In the genomic region with DNA sequence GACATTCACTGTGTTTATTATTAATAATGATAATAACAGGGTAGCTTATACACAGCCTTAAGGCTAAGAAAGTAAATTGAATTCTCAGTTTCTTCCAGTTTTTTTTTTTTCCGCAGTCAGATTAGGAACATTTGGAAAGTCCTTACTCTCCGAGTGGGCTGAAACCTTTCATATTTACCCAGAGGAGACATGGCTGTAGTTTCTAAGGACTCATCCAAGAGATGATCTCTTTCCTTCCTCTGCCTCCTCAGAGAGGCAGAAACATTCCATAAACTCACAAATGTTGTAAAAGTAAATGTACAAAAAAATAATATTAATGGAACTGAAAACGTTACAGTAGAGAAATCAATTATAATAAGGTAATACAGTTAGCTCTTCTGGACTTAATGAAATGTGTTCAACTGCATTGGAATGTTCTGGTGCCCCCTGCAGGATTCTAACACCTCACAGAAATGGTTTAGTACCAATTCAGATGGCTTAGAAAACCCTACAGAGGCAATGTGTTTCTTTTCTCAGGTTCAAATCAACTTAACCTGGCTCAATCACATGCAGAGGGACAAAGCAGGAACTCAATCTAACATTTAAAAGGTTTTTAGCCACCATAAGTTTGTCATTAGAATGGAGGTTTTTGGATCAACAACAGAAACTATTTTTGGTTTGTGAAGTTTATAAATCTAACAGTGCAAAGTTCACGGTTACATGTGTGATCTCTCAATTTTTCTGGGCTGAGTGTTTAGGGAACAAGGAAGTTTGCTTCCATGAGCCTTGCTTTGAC, we compare ENCODE assay signal across 8 cellular contexts.
DNase-seq lines count a peak whose midpoint lies in the region; ATAC-seq, FAIRE-seq and TF ChIP-seq lines count a peak whose summit lies in the region.

No MANE protein-coding gene starts in this region.

- POLR2A ChIA-PET in GM10248 (lab: Yijun Ruan, JAX) (interaction anchor here (1.1 kb wide), 1 partner anchor 548 kb away, joined by 4 read pairs; no protein-coding TSS in a partner anchor), K562 (lab: Yijun Ruan, JAX) (interaction anchor here (1.0 to 1.5 kb wide), 3 partner anchors 13 to 59 kb away, joined by 3 read pairs; no protein-coding TSS in a partner anchor)

- ATAC-seq in GM21786 (IDR thresholded peaks at IDR 0.05; ENCODE audit: unreplicated experiment) (peak; percentile 83), K562 (peak; percentile 88)

- in situ Hi-C loops in K562 (cut with MboI) = loop anchor here (10.0 kb wide), 1 partner anchor 216 kb away; no protein-coding TSS in a partner anchor

- FAIRE-seq in K562 (lab: Jason Lieb, UNC) (peak; percentile 70), keratinocyte (lab: Jason Lieb, UNC) (peak; percentile 56)

- no peak for TF ChIP-seq POLR2A in K562 (conservative IDR thresholded peaks at IDR 0.05)

- H3K4me1 ChIP-seq in Loucy (ENCODE audit: insufficient read depth, low read length, poor library complexity, severe bottlenecking) = peaks cover 26% of the 10 kb centered on the region
- peaks cover 0 to 3% of the 10 kb centered on the region in 2 experiments; a peak in 1 of 5 replicates for H3K4me1 ChIP-seq in K562 (replicated peaks in 1 of 2; ENCODE audit: control insufficient read depth in 2 of 2, insufficient read depth in 2 of 2, low read length in 2 of 2)
- H3K4me1 ChIP-seq in keratinocyte (ENCODE audit: control insufficient read depth, extremely low read depth, insufficient read depth, low read length) = no peaks in the 10 kb centered on the region

- peak; percentile 55 for DNase-seq in GM10248 (ENCODE audit: extremely low spot score)
- peak; percentile 34 to 77 (median 50) for DNase-seq in T-helper 1 cell
- peak in 1 of 4 experiments; percentile 71 for DNase-seq in K562 (ENCODE audit: extremely low read depth in 1 of 4, low spot score in 3 of 4)
- DNase-seq in keratinocyte (ENCODE audit: low read depth, low spot score) = no peak
- DNase-seq in stimulated activated CD4-positive, alpha-beta T cell treated with anti-CD3 and anti-CD28 coated beads, Interleukin-4, amount 100 ng/mL, for 4 hours = peak; percentile 36 to 61
- DNase-seq in ureter (ENCODE audit: low spot score) = no peak

- no peak overlapping the region for H3K27ac ChIP-seq in K562 (ENCODE audit: extremely low read depth, low read depth, low read length)
- no peak overlapping the region for H3K27ac ChIP-seq in keratinocyte (ENCODE audit: control insufficient read depth, insufficient read depth, low read length)

- no peaks in the 10 kb centered on the region for H3K36me3 ChIP-seq in Loucy (ENCODE audit: insufficient read depth, low read length)
- no peaks in the 10 kb centered on the region for H3K36me3 ChIP-seq in K562 (ENCODE audit: control insufficient read depth, insufficient read depth, low read length)
- no peaks in the 10 kb centered on the region for H3K36me3 ChIP-seq in keratinocyte (ENCODE audit: control insufficient read depth in 2 of 2, extremely low read depth in 1 of 2, insufficient read depth in 2 of 2, low read length in 2 of 2)

- dilution Hi-C loops in keratinocyte (cut with MboI; ENCODE audit: extremely low pct_ligation_motif_present, low sequenced_read_pairs) = no loop called here

- no peaks in the 10 kb centered on the region for H3F3A ChIP-seq in Loucy (ENCODE audit: low read depth)

- BruUV-seq in K562 (replicated peaks; lab: Mats Ljungman, UMichigan) = no TSS peak

- 24% methylated on average over 4 of the region's 4 CpGs for WGBS in K562 (ENCODE audit: insufficient coverage, low coverage, missing lambda C conversion rate)

- H3K9ac ChIP-seq in Loucy (ENCODE audit: low read depth, low read length, poor library complexity, severe bottlenecking) (peak overlapping the region; percentile 13), K562 (ENCODE audit: insufficient read depth in 1 of 2, low read depth in 2 of 2, low read length in 2 of 2) (no peak overlapping the region), keratinocyte (ENCODE audit: control insufficient read depth, extremely low read depth, insufficient read depth, low read length) (no peak overlapping the region)

- peak; percentile 60 for TF ChIP-seq CTCF in GM10248 (IDR thresholded peaks at IDR 0.05; ENCODE audit: control extremely low read depth, extremely low read depth, low read depth, missing control alignments)
- TF ChIP-seq CTCF in Loucy (conservative IDR thresholded peaks at IDR 0.05; ENCODE audit: low read length) = peak; percentile 91
- peak; percentile 39 to 82 (median 59) for TF ChIP-seq CTCF in K562 (IDR thresholded peaks at IDR 0.05 in 2 of 3, conservative IDR thresholded peaks at IDR 0.05 in 1 of 3; ENCODE audit: insufficient read depth in 2 of 3, low read depth in 1 of 3, low read length in 3 of 3)
- peak; percentile 31 to 60 (median 39) for TF ChIP-seq CTCF in keratinocyte (optimal IDR thresholded peaks at IDR 0.05 in 1 of 3, IDR thresholded peaks at IDR 0.05 in 1 of 3, conservative IDR thresholded peaks at IDR 0.05 in 1 of 3; ENCODE audit: extremely low read depth in 1 of 3, insufficient read depth in 2 of 3, low read length in 3 of 3)

- no peak for TF ChIP-seq EP300 in K562 (IDR thresholded peaks at IDR 0.05; ENCODE audit: low read length)

- intact Hi-C loops in K562 (cut with micrococcal nuclease) = loop anchor here (2.0 to 5.0 kb wide), 2 partner anchors 220 to 423 kb away; no protein-coding TSS in a partner anchor

- peak; percentile 89 to 92 for TF ChIP-seq RAD21 in K562 (CRISPR knock-in tag; conservative IDR thresholded peaks at IDR 0.05 in 1 of 2, IDR thresholded peaks at IDR 0.05 in 1 of 2)

- H3K9me3 ChIP-seq in Loucy (ENCODE audit: insufficient read depth, low read depth, low read length) = no peaks in the 10 kb centered on the region
- no peaks in the 10 kb centered on the region for H3K9me3 ChIP-seq in K562 (replicated peaks; ENCODE audit: control insufficient read depth, insufficient read depth, low read depth, low read length)
- no peaks in the 10 kb centered on the region for H3K9me3 ChIP-seq in keratinocyte (ENCODE audit: control insufficient read depth, low read depth, low read length)

- no peak overlapping the region for H3K4me2 ChIP-seq in Loucy (ENCODE audit: low read depth, low read length, poor library complexity, severe bottlenecking)
- H3K4me2 ChIP-seq in K562 (ENCODE audit: insufficient read depth, low read length) = no peak overlapping the region
- no peak overlapping the region for H3K4me2 ChIP-seq in keratinocyte (ENCODE audit: control insufficient read depth, extremely low read depth, insufficient read depth, low read depth, low read length)

- H3K79me2 ChIP-seq in Loucy (ENCODE audit: insufficient read depth, low read length) = no peaks in the 10 kb centered on the region
- H3K79me2 ChIP-seq in K562 (ENCODE audit: control insufficient read depth, insufficient read depth, low read length) = no peaks in the 10 kb centered on the region
- H3K79me2 ChIP-seq in keratinocyte (ENCODE audit: control insufficient read depth, insufficient read depth, low read length) = no peaks in the 10 kb centered on the region

- H3K9me1 ChIP-seq in K562 (ENCODE audit: control insufficient read depth, insufficient read depth, low read length) (no peaks in the 10 kb centered on the region), keratinocyte (ENCODE audit: control insufficient read depth, extremely low read depth, insufficient read depth, low read length) (no peaks in the 10 kb centered on the region)

- H3K27me3 ChIP-seq in Loucy (ENCODE audit: insufficient read depth, low read length, poor library complexity, severe bottlenecking) (no peaks in the 10 kb centered on the region), K562 (ENCODE audit: control insufficient read depth in 2 of 2, insufficient read depth in 2 of 2, low read length in 2 of 2) (no peaks in the 10 kb centered on the region), keratinocyte (ENCODE audit: control insufficient read depth, extremely low read depth, insufficient read depth, low read length) (no peaks in the 10 kb centered on the region)

- CTCF ChIA-PET in GM10248 (lab: Yijun Ruan, JAX) = interaction anchor here (0.6 to 4.2 kb wide), 59 partner anchors 8 to 1087 kb away, joined by 3 to 50 read pairs (median 4); a partner anchor contains a TSS
- CTCF ChIA-PET in K562 (lab: Yijun Ruan, JAX; ENCODE audit: low intra/inter-chr PET ratio) = no interaction called here

- H2AFZ ChIP-seq in Loucy (ENCODE audit: low read length) (no peak overlapping the region; the same call in 1 of the 2 replicates), K562 (ENCODE audit: low read depth, low read length) (peak overlapping the region; percentile 43; the same call in 1 of the 2 replicates), keratinocyte (ENCODE audit: control insufficient read depth, low read length) (no peak overlapping the region)

- no peaks in the 10 kb centered on the region for H4K20me1 ChIP-seq in Loucy (ENCODE audit: insufficient read depth, low read length, poor library complexity, severe bottlenecking)
- no peaks in the 10 kb centered on the region for H4K20me1 ChIP-seq in K562 (replicated peaks; ENCODE audit: control insufficient read depth, insufficient read depth, low read length)
- H4K20me1 ChIP-seq in keratinocyte (ENCODE audit: control insufficient read depth, extremely low read depth, insufficient read depth, low read length) = no peaks in the 10 kb centered on the region

- H3K4me3 ChIP-seq in Loucy (ENCODE audit: low read length, poor library complexity, severe bottlenecking) = no peak overlapping the region
- no peak overlapping the region for H3K4me3 ChIP-seq in K562
- no peak overlapping the region for H3K4me3 ChIP-seq in keratinocyte (ENCODE audit: control insufficient read depth in 2 of 3, extremely low read depth in 1 of 3, insufficient read depth in 2 of 3, low read depth in 1 of 3, low read length in 3 of 3)

- no peaks in the 10 kb centered on the region for H3K9me2 ChIP-seq in Loucy (replicated peaks; ENCODE audit: low read depth, low read length)

TF ChIP-seq in K562, 482 proteins besides CTCF, POLR2A, EP300 and RAD21 (continues in another document):
- TF ChIP-seq CBX3 (IDR thresholded peaks at IDR 0.05; ENCODE audit: borderline replicate concordance in 1 of 2, low read length in 2 of 2) (no peak), HMGN3 (IDR thresholded peaks at IDR 0.05; ENCODE audit: borderline replicate concordance, extremely low read depth, insufficient read length, low read depth, low read length) (no peak), CEBPG (CRISPR knock-in tag; IDR thresholded peaks at IDR 0.05) (no peak), CEBPG (tag; conservative IDR thresholded peaks at IDR 0.05 in 1 of 2, IDR thresholded peaks at IDR 0.05 in 1 of 2) (no peak), TEAD4 (IDR thresholded peaks at IDR 0.05; ENCODE audit: low read length) (0 out of 2 replicates have a peak, but pooled peaks have one; percentile 14), TEAD4 (CRISPR knock-in tag; IDR thresholded peaks at IDR 0.05; ENCODE audit: borderline replicate concordance) (no peak), ILF3 (IDR thresholded peaks at IDR 0.05; ENCODE audit: borderline replicate concordance) (no peak), BACH1 (tag; IDR thresholded peaks at IDR 0.05) (no peak), SMC3 (conservative IDR thresholded peaks at IDR 0.05; ENCODE audit: insufficient read depth, low read depth, low read length) (peak; percentile 67)

Comparison
In these comparisons a context has a peak if more than half of its experiments do, and no peak if none do; other contexts are left out.
1. DNase-seq: peak in GM10248 (single experiment), T-helper 1 cell (5 of 5) and stimulated activated CD4-positive, alpha-beta T cell treated with anti-CD3 and anti-CD28 coated beads, Interleukin-4, amount 100 ng/mL, for 4 hours (2 of 2); none in keratinocyte (single experiment) and ureter (single experiment).
2. CTCF ChIP-seq: peak in every context shown above with its lines; median percentile 91 in Loucy; 60 in GM10248; 59 in K562; 39 in keratinocyte.